Comparison of ENCODE assay signal across 18 cellular contexts in the genomic region with DNA sequence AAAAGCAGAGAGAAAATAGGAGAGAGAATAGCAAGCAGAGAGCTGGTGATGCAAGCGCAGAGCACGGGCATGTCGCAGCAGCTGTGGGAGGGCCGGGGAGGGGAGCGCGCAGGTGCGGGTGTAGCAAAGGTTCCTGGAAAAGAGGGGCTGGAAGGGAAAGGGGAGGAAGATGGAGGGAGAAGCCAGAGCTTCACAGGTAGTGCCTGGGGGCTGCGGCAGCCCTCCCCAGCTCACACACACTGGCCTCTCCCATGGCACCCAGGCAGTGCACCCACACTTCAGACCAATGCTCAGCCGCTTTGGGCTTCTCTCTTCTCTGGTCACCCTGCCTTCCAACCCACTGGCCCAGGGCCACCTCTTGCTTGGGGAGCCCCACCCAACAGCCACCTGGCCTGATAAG.
DNase-seq lines count a peak whose midpoint lies in the region; ATAC-seq and TF ChIP-seq lines count a peak whose summit lies in the region.
"Had no signal": no experiment of that assay in that cellular context is flagged by ENCODE, and none has a peak within 500 bp of the region (broad histone marks: within the 10 kb centered on the region; RNA-seq: fewer than 3 reads in every experiment).

No MANE protein-coding gene starts in this region.

- H3K9ac ChIP-seq in endodermal cell (ENCODE audit: extremely low read depth, low read length, poor library complexity, severe bottlenecking): no peak overlapping the region
- H3K9ac ChIP-seq in neural progenitor cell: no peak overlapping the region
- H3K9ac ChIP-seq: KMS-11 had no signal

- H3K27ac ChIP-seq in right atrium auricular region: no peak overlapping the region
- no peak overlapping the region for H3K27ac ChIP-seq in endodermal cell (ENCODE audit: low read depth, low read length)
- H3K27ac ChIP-seq in neural progenitor cell: no peak overlapping the region
- H3K27ac ChIP-seq: KMS-11 had no signal

- ATAC-seq in left cardiac atrium (no peak), GM19023 (IDR thresholded peaks at IDR 0.05; ENCODE audit: unreplicated experiment) (no peak), GM18502 (IDR thresholded peaks at IDR 0.05; ENCODE audit: poor library complexity, unreplicated experiment) (no peak)

- TF ChIP-seq CTCF in right atrium auricular region (IDR thresholded peaks at IDR 0.05) (no peak), endodermal cell (conservative IDR thresholded peaks at IDR 0.05) (no peak), neural progenitor cell (IDR thresholded peaks at IDR 0.05) (no peak)

- no peaks in the 10 kb centered on the region for H4K20me1 ChIP-seq in neural progenitor cell (ENCODE audit: low read depth)

- H3F3A ChIP-seq in neural progenitor cell (ENCODE audit: low read depth): no peaks in the 10 kb centered on the region

- H3K36me3 Mint-ChIP-seq in endodermal cell (ENCODE audit: low read depth) (no peaks in the 10 kb centered on the region), neural progenitor cell (no peaks in the 10 kb centered on the region)
- H3K36me3 Mint-ChIP-seq: CD4-positive, CD25-positive, alpha-beta regulatory T cell had no signal

- H3K27me3 Mint-ChIP-seq in endodermal cell (ENCODE audit: insufficient read depth) (peaks cover 10% of the 10 kb centered on the region), neural progenitor cell (ENCODE audit: insufficient read depth, low read depth) (peaks cover 7% of the 10 kb centered on the region)

- WGBS in endodermal cell (ENCODE audit: insufficient coverage in 1 of 2, insufficient read length in 1 of 2), 2 experiments: 95 to 97% methylated on average over 4 to 9 of the region's 9 CpGs

- H3K79me2 ChIP-seq in neural progenitor cell (ENCODE audit: low read depth): no peaks in the 10 kb centered on the region

- intact Hi-C loops in left cardiac atrium (cut with DNase I): no loop called here

- no peak overlapping the region for H3K4me3 ChIP-seq in right atrium auricular region
- H3K4me3 ChIP-seq in endodermal cell (ENCODE audit: low read length): no peak overlapping the region
- no peak overlapping the region for H3K4me3 ChIP-seq in neural progenitor cell

- H3K4me1 Mint-ChIP-seq in endodermal cell (no peaks in the 10 kb centered on the region), neural progenitor cell (peaks cover 11% of the 10 kb centered on the region)

- no peaks in the 10 kb centered on the region for H3K9me3 ChIP-seq in right atrium auricular region
- no peaks in the 10 kb centered on the region for H3K9me3 ChIP-seq in endodermal cell (ENCODE audit: control insufficient read depth, low read length)
- H3K9me3 ChIP-seq in neural progenitor cell (ENCODE audit: low read depth): no peaks in the 10 kb centered on the region

- H3K4me1 ChIP-seq in right atrium auricular region (peaks cover 0 to 7% of the 10 kb centered on the region in 2 donors), endodermal cell (ENCODE audit: control insufficient read depth, insufficient read depth, low read length) (no peaks in the 10 kb centered on the region), neural progenitor cell (no peaks in the 10 kb centered on the region)

- H3K27me3 ChIP-seq in right atrium auricular region (no peaks in the 10 kb centered on the region), endodermal cell (ENCODE audit: control insufficient read depth, insufficient read depth, low read length, poor library complexity, severe bottlenecking) (no peaks in the 10 kb centered on the region), neural progenitor cell (no peaks in the 10 kb centered on the region)

- H3K4me3 Mint-ChIP-seq in endodermal cell: no peak overlapping the region
- peak overlapping the region; percentile 5 for H3K4me3 Mint-ChIP-seq in neural progenitor cell
- H3K4me3 Mint-ChIP-seq: CD4-positive, CD25-positive, alpha-beta regulatory T cell had no signal

- no peak overlapping the region for H3K4me2 ChIP-seq in neural progenitor cell
- H3K4me2 ChIP-seq: KMS-11 had no signal

- H3K36me3 ChIP-seq in right atrium auricular region (no peaks in the 10 kb centered on the region), endodermal cell (ENCODE audit: control insufficient read depth, insufficient read depth, low read length) (no peaks in the 10 kb centered on the region), neural progenitor cell (no peaks in the 10 kb centered on the region)

- no peak overlapping the region for H3K27ac Mint-ChIP-seq in endodermal cell
- H3K27ac Mint-ChIP-seq in neural progenitor cell: peak overlapping the region; percentile 7

- DNase-seq in right atrium auricular region (ENCODE audit: low spot score): peak; percentile 50
- DNase-seq in left cardiac atrium: no peak
- DNase-seq in endodermal cell: peak; percentile 38
- DNase-seq in neural progenitor cell (ENCODE audit: low spot score): no peak
- no peak for DNase-seq in NCI-H524 treated with DMSO at 0.1 percent for 48 hours (lab: John Stamatoyannopoulos, UW)
- DNase-seq: AML-193; CD4-positive, CD25-positive, alpha-beta regulatory T cell; DND-41; GDM1; MM.1S; NCI-H1105; NCI-H1694 treated with DMSO at 0.1 percent for 48 hours; NCI-H446 treated with DMSO at 0.1 percent for 48 hours; NCI-H82; Right ventricle myocardium superior had no signal

- H3K9me3 Mint-ChIP-seq in endodermal cell (no peaks in the 10 kb centered on the region), neural progenitor cell (no peaks in the 10 kb centered on the region)
- H3K9me3 Mint-ChIP-seq: CD4-positive, CD25-positive, alpha-beta regulatory T cell had no signal

- no peak overlapping the region for H2AFZ ChIP-seq in neural progenitor cell (replicated peaks)

Comparison
In these comparisons a context has a peak if more than half of its experiments do, and no peak if none do; other contexts are left out.
1. DNase-seq: peak in right atrium auricular region (single experiment) and endodermal cell (single experiment); none in left cardiac atrium (single experiment), neural progenitor cell (single experiment) and NCI-H524 treated with DMSO at 0.1 percent for 48 hours (single experiment).